ENCODE assay signal across 21 cellular contexts in genomic region chr3:150077107-150077506, GRCh38.
"Had no signal": no experiment of that assay in that cellular context is flagged by ENCODE, and none has a peak within 500 bp of the region (broad histone marks: within the 10 kb centered on the region; RNA-seq: fewer than 3 reads in every experiment).

No MANE protein-coding gene starts in this region.

- ATAC-seq: effector memory CD8-positive, alpha-beta T cell; foreskin keratinocyte; left ventricle myocardium superior; naive thymus-derived CD4-positive, alpha-beta T cell; psoas muscle; sciatic nerve; stimulated activated naive B cell treated with anti-CD40 and anti-IgM and Interleukin-4, amounts not matched to agents 10 μg/mL and 1 μg/mL and 100 μg/mL, for 72 hours had no signal

- H3K36me3 ChIP-seq: heart left ventricle, spleen, transverse colon had no signal

- H3K4me3 ChIP-seq: heart left ventricle, lung, psoas muscle, spleen, testis, transverse colon had no signal

- H3K27ac ChIP-seq: foreskin keratinocyte, heart left ventricle, psoas muscle, spleen, testis, transverse colon had no signal

- H3K4me3 Mint-ChIP-seq: dendritic cell treated with granulocyte-macrophage colony-stimulating factor and Interleukin-4, amounts not matched to agents 40 ng/mL and 50 ng/mL, for 4 days; effector memory CD8-positive, alpha-beta T cell; naive thymus-derived CD4-positive, alpha-beta T cell; nephron progenitor cell; stimulated activated naive B cell treated with anti-CD40 and anti-IgM and Interleukin-4, amounts not matched to agents 10 μg/mL and 1 μg/mL and 100 μg/mL, for 72 hours; stimulated activated naive CD8-positive, alpha-beta T cell treated with anti-CD3 and anti-CD28 coated beads, Interleukin-15, amount 100 ng/mL, for 72 hours had no signal

- H3K9me3 Mint-ChIP-seq: effector memory CD8-positive, alpha-beta T cell had no signal

- H3K4me1 ChIP-seq: testis had no signal

- H3K4me1 Mint-ChIP-seq: stimulated activated naive B cell treated with anti-CD40 and anti-IgM and Interleukin-4, amounts not matched to agents 10 μg/mL and 1 μg/mL and 100 μg/mL, for 72 hours had no signal

- DNase-seq: effector memory CD8-positive, alpha-beta T cell; heart left ventricle; hippocampal formation; islet precursor cell; left ventricle myocardium superior; mesenchymal stem cell; naive thymus-derived CD4-positive, alpha-beta T cell; nephron progenitor cell; psoas muscle; spleen; stimulated activated CD4-positive, alpha-beta T cell treated with anti-CD3 and anti-CD28 coated beads, Interleukin-15, amount 100 ng/mL, for 24 hours; stimulated activated CD4-positive, alpha-beta T cell treated with anti-CD3 and anti-CD28 coated beads, Interleukin-2, amount 100 ng/mL, for 24 hours; stimulated activated CD4-positive, alpha-beta T cell treated with anti-CD3 and anti-CD28 coated beads, Interleukin-4, amount 100 ng/mL, for 4 hours; stimulated activated naive B cell treated with anti-CD40 and anti-IgM and Interleukin-4, amounts not matched to agents 10 μg/mL and 1 μg/mL and 100 μg/mL, for 72 hours; stimulated activated naive CD8-positive, alpha-beta T cell treated with anti-CD3 and anti-CD28 coated beads, Interleukin-15, amount 100 ng/mL, for 72 hours; testis; transverse colon had no signal

- H3K27me3 ChIP-seq: foreskin keratinocyte, heart left ventricle, spleen, testis, transverse colon had no signal

- H3K36me3 Mint-ChIP-seq: naive thymus-derived CD4-positive, alpha-beta T cell; stimulated activated naive B cell treated with anti-CD40 and anti-IgM and Interleukin-4, amounts not matched to agents 10 μg/mL and 1 μg/mL and 100 μg/mL, for 72 hours had no signal

- H3K27ac Mint-ChIP-seq: dendritic cell treated with granulocyte-macrophage colony-stimulating factor and Interleukin-4, amounts not matched to agents 40 ng/mL and 50 ng/mL, for 4 days; effector memory CD8-positive, alpha-beta T cell; naive thymus-derived CD4-positive, alpha-beta T cell; nephron progenitor cell; stimulated activated naive B cell treated with anti-CD40 and anti-IgM and Interleukin-4, amounts not matched to agents 10 μg/mL and 1 μg/mL and 100 μg/mL, for 72 hours; stimulated activated naive CD8-positive, alpha-beta T cell treated with anti-CD3 and anti-CD28 coated beads, Interleukin-15, amount 100 ng/mL, for 72 hours had no signal

- H3K9me3 ChIP-seq: testis had no signal
